ENCODE assay signal across 1 cellular context in the genomic region with DNA sequence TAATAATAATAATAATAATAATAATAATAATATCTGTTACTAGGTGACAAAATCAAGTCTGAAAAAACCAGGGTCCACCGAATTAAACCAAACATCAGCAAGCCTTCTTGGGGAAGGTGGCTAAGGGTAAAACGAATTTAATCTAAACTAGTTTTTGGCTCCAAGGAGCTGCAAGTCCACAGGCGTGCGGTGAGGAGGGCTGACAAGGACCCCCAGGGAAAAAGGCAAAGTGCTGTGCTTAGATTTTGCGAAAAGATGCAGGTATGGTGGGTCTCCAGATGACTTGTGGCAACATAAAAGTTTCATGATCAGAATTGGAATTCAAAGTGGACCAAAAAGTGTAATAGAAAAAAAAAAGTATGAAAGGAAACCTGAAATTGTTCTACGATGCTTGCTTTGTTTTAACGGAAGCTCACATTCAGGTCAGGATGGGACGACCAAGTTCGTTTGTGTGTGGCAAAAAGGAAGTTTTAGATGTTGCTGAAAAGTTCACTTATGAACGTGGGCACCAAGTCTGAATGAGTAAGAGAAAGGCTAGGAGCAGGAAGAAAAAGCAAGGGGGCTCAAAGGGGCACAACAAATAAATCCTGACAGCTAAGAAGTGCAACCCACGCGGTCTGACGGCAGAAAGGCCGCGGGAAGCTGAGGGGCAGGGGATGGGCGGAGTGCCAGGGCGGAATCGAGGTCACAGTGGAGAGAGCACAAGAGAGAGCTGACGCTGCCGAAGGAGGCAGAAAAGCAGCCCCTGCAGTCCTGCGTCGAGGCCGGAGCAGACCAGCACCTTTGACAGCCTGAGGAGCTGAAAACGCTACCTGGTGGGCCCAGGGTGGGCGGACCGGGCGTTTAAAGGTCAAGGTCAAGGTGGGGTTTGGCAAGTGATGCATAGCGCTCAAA.
TF ChIP-seq lines count a peak whose summit lies in the region.

No MANE protein-coding gene starts in this region.

TF ChIP-seq in HepG2, 621 proteins besides CTCF, POLR2A, EP300 and RAD21 (continued from another document):
- TF ChIP-seq, protein P1, sequence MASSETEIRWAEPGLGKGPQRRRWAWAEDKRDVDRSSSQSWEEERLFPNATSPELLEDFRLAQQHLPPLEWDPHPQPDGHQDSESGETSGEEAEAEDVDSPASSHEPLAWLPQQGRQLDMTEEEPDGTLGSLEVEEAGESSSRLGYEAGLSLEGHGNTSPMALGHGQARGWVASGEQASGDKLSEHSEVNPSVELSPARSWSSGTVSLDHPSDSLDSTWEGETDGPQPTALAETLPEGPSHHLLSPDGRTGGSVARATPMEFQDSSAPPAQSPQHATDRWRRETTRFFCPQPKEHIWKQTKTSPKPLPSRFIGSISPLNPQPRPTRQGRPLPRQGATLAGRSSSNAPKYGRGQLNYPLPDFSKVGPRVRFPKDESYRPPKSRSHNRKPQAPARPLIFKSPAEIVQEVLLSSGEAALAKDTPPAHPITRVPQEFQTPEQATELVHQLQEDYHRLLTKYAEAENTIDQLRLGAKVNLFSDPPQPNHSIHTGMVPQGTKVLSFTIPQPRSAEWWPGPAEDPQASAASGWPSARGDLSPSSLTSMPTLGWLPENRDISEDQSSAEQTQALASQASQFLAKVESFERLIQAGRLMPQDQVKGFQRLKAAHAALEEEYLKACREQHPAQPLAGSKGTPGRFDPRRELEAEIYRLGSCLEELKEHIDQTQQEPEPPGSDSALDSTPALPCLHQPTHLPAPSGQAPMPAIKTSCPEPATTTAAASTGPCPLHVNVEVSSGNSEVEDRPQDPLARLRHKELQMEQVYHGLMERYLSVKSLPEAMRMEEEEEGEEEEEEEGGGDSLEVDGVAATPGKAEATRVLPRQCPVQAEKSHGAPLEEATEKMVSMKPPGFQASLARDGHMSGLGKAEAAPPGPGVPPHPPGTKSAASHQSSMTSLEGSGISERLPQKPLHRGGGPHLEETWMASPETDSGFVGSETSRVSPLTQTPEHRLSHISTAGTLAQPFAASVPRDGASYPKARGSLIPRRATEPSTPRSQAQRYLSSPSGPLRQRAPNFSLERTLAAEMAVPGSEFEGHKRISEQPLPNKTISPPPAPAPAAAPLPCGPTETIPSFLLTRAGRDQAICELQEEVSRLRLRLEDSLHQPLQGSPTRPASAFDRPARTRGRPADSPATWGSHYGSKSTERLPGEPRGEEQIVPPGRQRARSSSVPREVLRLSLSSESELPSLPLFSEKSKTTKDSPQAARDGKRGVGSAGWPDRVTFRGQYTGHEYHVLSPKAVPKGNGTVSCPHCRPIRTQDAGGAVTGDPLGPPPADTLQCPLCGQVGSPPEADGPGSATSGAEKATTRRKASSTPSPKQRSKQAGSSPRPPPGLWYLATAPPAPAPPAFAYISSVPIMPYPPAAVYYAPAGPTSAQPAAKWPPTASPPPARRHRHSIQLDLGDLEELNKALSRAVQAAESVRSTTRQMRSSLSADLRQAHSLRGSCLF (CRISPR knock-in tag; IDR thresholded peaks at IDR 0.05; ENCODE audit: borderline replicate concordance): no peak
- TF ChIP-seq PREB (CRISPR knock-in tag; IDR thresholded peaks at IDR 0.05) (no peak), JDP2 (CRISPR knock-in tag; IDR thresholded peaks at IDR 0.05; ENCODE audit: borderline replicate concordance) (no peak), GATA4 (IDR thresholded peaks at IDR 0.05; ENCODE audit: borderline replicate concordance, low read depth) (no peak), SIX1 (CRISPR knock-in tag; IDR thresholded peaks at IDR 0.05; ENCODE audit: borderline replicate concordance) (no peak)
- TF ChIP-seq, protein P2, sequence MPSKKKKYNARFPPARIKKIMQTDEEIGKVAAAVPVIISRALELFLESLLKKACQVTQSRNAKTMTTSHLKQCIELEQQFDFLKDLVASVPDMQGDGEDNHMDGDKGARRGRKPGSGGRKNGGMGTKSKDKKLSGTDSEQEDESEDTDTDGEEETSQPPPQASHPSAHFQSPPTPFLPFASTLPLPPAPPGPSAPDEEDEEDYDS (CRISPR knock-in tag; IDR thresholded peaks at IDR 0.05): no peak
